In the genomic region with DNA sequence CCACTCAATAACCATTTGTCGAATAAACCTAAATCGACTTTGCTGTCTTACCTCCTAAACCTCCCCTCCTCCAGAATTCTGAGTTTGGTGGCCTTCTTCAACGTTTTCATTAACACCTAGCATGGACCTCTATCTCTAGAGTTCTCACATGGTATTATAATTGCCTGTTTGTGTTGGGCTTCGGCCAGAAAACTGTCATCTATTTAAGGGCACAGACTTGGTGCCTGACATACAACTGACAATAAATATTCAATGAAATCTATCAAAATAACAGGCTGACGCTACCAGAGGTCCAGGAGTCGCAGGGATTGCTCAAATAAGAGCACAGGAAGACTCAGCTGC, we compare ENCODE assay signal across 9 cellular contexts. TPM values are rescaled to one million over a fixed set of nuclear protein-coding genes. Genes with fewer than 3 reads are reported as not detected.
DNase-seq lines count a peak whose midpoint lies in the region; TF ChIP-seq lines count a peak whose summit lies in the region.
"Had no signal": no experiment of that assay in that cellular context is flagged by ENCODE, and none has a peak within 500 bp of the region (broad histone marks: within the 10 kb centered on the region; RNA-seq: fewer than 3 reads in every experiment).

No MANE protein-coding gene starts in this region.

- no peak overlapping the region for H3K4ac ChIP-seq in trophoblast cell (ENCODE audit: low read depth, low read length)

- intact Hi-C loops in Calu3 (cut with micrococcal nuclease; ENCODE audit: unreplicated experiment) (loop anchor here (5.0 kb wide), 1 partner anchor 207 kb away; no protein-coding TSS in a partner anchor), esophagus squamous epithelium (cut with DNase I) (loop anchor here (10.0 kb wide), 1 partner anchor 120 kb away; no protein-coding TSS in a partner anchor)

- 1 to 2% methylated on average over 6 of the region's 6 CpGs for WGBS in GM23248 (ENCODE audit: low coverage in 1 of 2, low lambda C conversion rate in 2 of 2, missing lambda C conversion rate in 2 of 2), 2 experiments
- WGBS in esophagus squamous epithelium, 2 donors = 5 to 12% methylated on average over 6 of the region's 6 CpGs
- no CpG with 5 or more reads among the region's 6 CpGs for WGBS in trophoblast cell (ENCODE audit: extremely low coverage, insufficient coverage, insufficient read length)

- H4K20me1 ChIP-seq in GM23248 (ENCODE audit: insufficient read depth) (no peaks in the 10 kb centered on the region), OCI-LY3 (ENCODE audit: insufficient read depth, low read length) (no peaks in the 10 kb centered on the region)

- no peaks in the 10 kb centered on the region for H3K9me3 Mint-ChIP-seq in Calu3 (ENCODE audit: low read depth, unreplicated experiment)

- no peak overlapping the region for H3K18ac ChIP-seq in trophoblast cell (ENCODE audit: low read length)

- peaks cover 4% of the 10 kb centered on the region for H3K79me1 ChIP-seq in trophoblast cell (ENCODE audit: low read length)

- H3K27me3 ChIP-seq in GM23248 (replicated peaks; ENCODE audit: insufficient read depth) (no peaks in the 10 kb centered on the region), OCI-LY3 (ENCODE audit: low read depth, low read length) (no peaks in the 10 kb centered on the region), esophagus squamous epithelium (peaks cover 0 to 2% (median 0%) of the 10 kb centered on the region in 4 donors), trophoblast cell (ENCODE audit: insufficient read depth, low read length) (no peaks in the 10 kb centered on the region)

- BruUV-seq in Calu3 (replicated peaks; lab: Mats Ljungman, UMichigan) = TSS peak; percentile 48

- H2BK120ac ChIP-seq in trophoblast cell (ENCODE audit: insufficient read depth, low read length, poor library complexity) = no peak overlapping the region

- H3K27ac Mint-ChIP-seq in Calu3 (ENCODE audit: unreplicated experiment) = peak overlapping the region; percentile 72

- H3K9ac ChIP-seq in GM23248 (peak overlapping the region; percentile 90), OCI-LY3 (ENCODE audit: low read length) (peak overlapping the region; percentile 82), trophoblast cell (ENCODE audit: low read length) (peak overlapping the region; percentile 80)

- H3K4me1 ChIP-seq in GM23248 (ENCODE audit: insufficient read depth) (peaks cover 50% of the 10 kb centered on the region), OCI-LY3 (ENCODE audit: low read length) (peaks cover 43% of the 10 kb centered on the region), esophagus squamous epithelium (peaks cover 19 to 48% (median 25%) of the 10 kb centered on the region in 3 donors), trophoblast cell (ENCODE audit: control insufficient read depth in 1 of 2, insufficient read depth in 2 of 2, low read length in 2 of 2) (peaks cover 0 to 6% of the 10 kb centered on the region in 2 experiments)

- H3K4me1 Mint-ChIP-seq in Calu3 (ENCODE audit: low read depth, unreplicated experiment) = peaks cover 29% of the 10 kb centered on the region

- H4K91ac ChIP-seq in trophoblast cell (ENCODE audit: low read depth, low read length) = no peak overlapping the region

- TF ChIP-seq CTCF in Calu3 (IDR thresholded peaks at IDR 0.05; ENCODE audit: unreplicated experiment) = no peak
- TF ChIP-seq CTCF in OCI-LY3 (IDR thresholded peaks at IDR 0.05; ENCODE audit: low read depth, low read length) = no peak
- TF ChIP-seq CTCF in esophagus squamous epithelium (IDR thresholded peaks at IDR 0.05) = no peak

- peak overlapping the region; percentile 91 for H3K4me3 ChIP-seq in GM23248
- peak overlapping the region; percentile 98 for H3K4me3 ChIP-seq in OCI-LY3 (ENCODE audit: low read length)
- H3K4me3 ChIP-seq in esophagus squamous epithelium = peak overlapping the region; percentile 72 to 88 (median 85)
- H3K4me3 ChIP-seq in trophoblast cell (ENCODE audit: low read depth, low read length) = peak overlapping the region; percentile 97

- peaks cover 17% of the 10 kb centered on the region for H3K36me3 Mint-ChIP-seq in Calu3 (ENCODE audit: insufficient read depth, unreplicated experiment)

- no peak for TF ChIP-seq POLR2A in esophagus squamous epithelium (IDR thresholded peaks at IDR 0.05)

- H3K9me3 ChIP-seq in GM23248 (ENCODE audit: low read depth) (no peaks in the 10 kb centered on the region), OCI-LY3 (ENCODE audit: insufficient read depth, low read length) (no peaks in the 10 kb centered on the region), esophagus squamous epithelium (no peaks in the 10 kb centered on the region), trophoblast cell (ENCODE audit: insufficient read depth, low read depth, low read length) (no peaks in the 10 kb centered on the region)

- H3K9me2 ChIP-seq in GM23248 (ENCODE audit: insufficient read depth) = no peaks in the 10 kb centered on the region

- H3K4me2 ChIP-seq in GM23248 (ENCODE audit: unreplicated experiment) = peak overlapping the region; percentile 100
- peak overlapping the region; percentile 99 for H3K4me2 ChIP-seq in OCI-LY3 (ENCODE audit: low read length)
- peak overlapping the region; percentile 98 for H3K4me2 ChIP-seq in trophoblast cell (ENCODE audit: low read length)

- H3K14ac ChIP-seq in trophoblast cell (ENCODE audit: low read length) = no peak overlapping the region

- CTCF ChIA-PET in Calu3 (lab: Charles Lee) = interaction anchor here (2.2 kb wide), 1 partner anchor 124 kb away, joined by 9 read pairs; no protein-coding TSS in a partner anchor

- DNase-seq in Calu3 (no peak), GM23248 (no peak), esophagus squamous epithelium (lab: John Stamatoyannopoulos, UW) (no peak), trophoblast cell (no peak), NCI-H2081 treated with DMSO at 0.1 percent for 48 hours (lab: John Stamatoyannopoulos, UW) (no peak), NCI-H1930 (lab: John Stamatoyannopoulos, UW) (no peak), HPDE6-E6E7 (ENCODE audit: extremely low spot score) (no peak)

- in situ Hi-C loops in GM23248 (cut with MboI) = no loop called here

- H3K27me3 Mint-ChIP-seq in Calu3 (ENCODE audit: unreplicated experiment) = no peaks in the 10 kb centered on the region

- no peak overlapping the region for H2BK12ac ChIP-seq in trophoblast cell (ENCODE audit: low read length)

- no peak overlapping the region for H4K12ac ChIP-seq in trophoblast cell (ENCODE audit: low read depth, low read length)

- H2BK5ac ChIP-seq in trophoblast cell (ENCODE audit: low read depth, low read length, poor library complexity) = no peak overlapping the region

- H3K79me2 ChIP-seq in GM23248 (ENCODE audit: insufficient read depth) = peaks cover 10% of the 10 kb centered on the region
- H3K79me2 ChIP-seq in OCI-LY3 (ENCODE audit: low read length) = peaks cover 17% of the 10 kb centered on the region
- no peaks in the 10 kb centered on the region for H3K79me2 ChIP-seq in trophoblast cell (ENCODE audit: control insufficient read depth, insufficient read depth, low read length, poor library complexity)

- H4K8ac ChIP-seq in trophoblast cell (ENCODE audit: low read depth, low read length) = peak overlapping the region; percentile 83

- H2AK5ac ChIP-seq in trophoblast cell (ENCODE audit: low read length) = no peak overlapping the region

- peaks cover 49% of the 10 kb centered on the region for H3F3A ChIP-seq in GM23248 (ENCODE audit: insufficient read depth)

- peak overlapping the region; percentile 96 for H3K4me3 Mint-ChIP-seq in Calu3 (ENCODE audit: low read depth, unreplicated experiment)

- H2AFZ ChIP-seq in GM23248 (peak overlapping the region; percentile 99), OCI-LY3 (ENCODE audit: low read depth, low read length) (peak overlapping the region; percentile 98; the same call in 1 of the 2 replicates), trophoblast cell (ENCODE audit: insufficient read depth, low read length, poor library complexity) (peak overlapping the region; percentile 64)

- H3K27ac ChIP-seq in GM23248 (peak overlapping the region; percentile 94), OCI-LY3 (ENCODE audit: low read length) (peak overlapping the region; percentile 81), esophagus squamous epithelium (peak overlapping the region; percentile 83 to 93 (median 89)), trophoblast cell (ENCODE audit: low read depth, low read length) (no peak overlapping the region)

- no peaks in the 10 kb centered on the region for H3K36me3 ChIP-seq in GM23248 (ENCODE audit: low read depth)
- no peaks in the 10 kb centered on the region for H3K36me3 ChIP-seq in OCI-LY3 (replicated peaks; ENCODE audit: low read depth, low read length)
- peaks cover 0 to under 1% (median 0%) of the 10 kb centered on the region in 3 donors for H3K36me3 ChIP-seq in esophagus squamous epithelium
- no peaks in the 10 kb centered on the region for H3K36me3 ChIP-seq in trophoblast cell (ENCODE audit: control insufficient read depth in 1 of 2, insufficient read depth in 2 of 2, low read length in 2 of 2)

- no peak overlapping the region for H3K23ac ChIP-seq in trophoblast cell (ENCODE audit: low read length)

RNA-seq across cellular contexts. Expression of a gene that starts 0.7 kb away (rescaled TPM):
- 6.2 and 6.8 TPM in 2 replicates for total RNA-seq in Calu3 (2022)
- 10.7 and 14.0 TPM in 2 replicates for total RNA-seq in GM23248 (2014; rRNA removed; shearing (Covaris generic))
- 6.6 and 6.8 TPM in 2 replicates for polyA plus RNA-seq in GM23248 (2016; fragmentation: Nextera tagmentation; extraction: Ambion mirVana)
- total RNA-seq in esophagus squamous epithelium = 1 to 10 TPM; 2.3 to 9.3 (median 6.9) TPM
- 2.9 and 3.2 TPM in 2 replicates for polyA plus RNA-seq in trophoblast cell (2013)

RNA-seq across cellular contexts. Expression of a gene that starts 26.1 kb away (rescaled TPM):
- total RNA-seq in Calu3 (2022) (0.35 TPM in 1 of 2 replicates, not detected in the other), esophagus squamous epithelium (not detected)
- 0.76 TPM in 1 of 2 replicates, not detected in the other for total RNA-seq in GM23248 (2014; rRNA removed; shearing (Covaris generic))
- polyA plus RNA-seq in GM23248 (2016; fragmentation: Nextera tagmentation; extraction: Ambion mirVana) = 0.32 and 0.51 TPM in 2 replicates
- 0.78 and 0.79 TPM in 2 replicates for polyA plus RNA-seq in trophoblast cell (2013)
- total RNA-seq: NCI-H460 had no signal
